11 cellular contexts compared by ENCODE assay signal in genomic region chr3:149618151-149619123, GRCh38. TPM values are rescaled to one million over a fixed set of nuclear protein-coding genes. Genes with fewer than 3 reads are reported as not detected.
A peak's percentile ranks its signal among the peaks of the same experiment; 100 is the strongest.
DNase-seq lines count a peak whose midpoint lies in the region; ATAC-seq and TF ChIP-seq lines count a peak whose summit lies in the region.
"Had no signal": no experiment of that assay in that cellular context is flagged by ENCODE, and none has a peak within 500 bp of the region (broad histone marks: within the 10 kb centered on the region; RNA-seq: fewer than 3 reads in every experiment).

No MANE protein-coding gene starts in this region.

- no peaks in the 10 kb centered on the region for H3K9me3 Mint-ChIP-seq in natural killer cell treated with Interleukin-12 subunit alpha and Interleukin-12 subunit beta and Interleukin-15 and Interleukin-18, amount 100 ng/mL, for 72 hours
- H3K9me3 Mint-ChIP-seq: activated naive CD4-positive, alpha-beta T cell treated with anti-CD3 and anti-CD28 coated beads, Interleukin-2, amount 50 U/mL, for 72 hours; IgD-negative memory B cell had no signal

- H3K4me3 Mint-ChIP-seq in natural killer cell treated with Interleukin-12 subunit alpha and Interleukin-12 subunit beta and Interleukin-15 and Interleukin-18, amount 100 ng/mL, for 72 hours: no peak overlapping the region
- H3K4me3 Mint-ChIP-seq: IgD-negative memory B cell had no signal

- DNase-seq in NCI-H2196 (lab: John Stamatoyannopoulos, UW; ENCODE audit: unreplicated experiment): peak; percentile 53
- DNase-seq in breast epithelium (ENCODE audit: low spot score in 2 of 2): no peak
- DNase-seq in right atrium auricular region (ENCODE audit: low spot score): peak; percentile 62
- DNase-seq in gastrocnemius medialis: no peak
- no peak for DNase-seq in SKM-1 treated with dmso at 0.1 percent for 144 hours (lab: John Stamatoyannopoulos, UW; ENCODE audit: unreplicated experiment)
- no peak for DNase-seq in natural killer cell treated with Interleukin-12 subunit alpha and Interleukin-12 subunit beta and Interleukin-15 and Interleukin-18, amount 100 ng/mL, for 72 hours (ENCODE audit: low spot score)
- DNase-seq: activated CD4-positive, alpha-beta T cell treated with anti-CD3 and anti-CD28 coated beads, Interleukin-2, amount 50 U/mL, for 4 hours had no signal

- H3K27ac Mint-ChIP-seq in natural killer cell treated with Interleukin-12 subunit alpha and Interleukin-12 subunit beta and Interleukin-15 and Interleukin-18, amount 100 ng/mL, for 72 hours: no peak overlapping the region
- H3K27ac Mint-ChIP-seq: activated naive CD4-positive, alpha-beta T cell treated with anti-CD3 and anti-CD28 coated beads, Interleukin-2, amount 50 U/mL, for 72 hours; IgD-negative memory B cell had no signal

- H3K4me3 ChIP-seq in breast epithelium (no peak overlapping the region), right atrium auricular region (no peak overlapping the region), gastrocnemius medialis (no peak overlapping the region)

- in situ Hi-C loops in gastrocnemius medialis (cut with MboI; ENCODE audit: low sequenced_read_pairs in 4 of 4): no loop called here

- H3K27me3 ChIP-seq in breast epithelium: no peaks in the 10 kb centered on the region
- H3K27me3 ChIP-seq in right atrium auricular region: no peaks in the 10 kb centered on the region
- H3K27me3 ChIP-seq in gastrocnemius medialis: no peaks in the 10 kb centered on the region

- TF ChIP-seq CTCF in breast epithelium (IDR thresholded peaks at IDR 0.05): no peak
- TF ChIP-seq CTCF in right atrium auricular region (IDR thresholded peaks at IDR 0.05): no peak
- TF ChIP-seq CTCF in gastrocnemius medialis (IDR thresholded peaks at IDR 0.05 in 4 of 5, conservative IDR thresholded peaks at IDR 0.05 in 1 of 5): no peak

- no peaks in the 10 kb centered on the region for H3K36me3 Mint-ChIP-seq in natural killer cell treated with Interleukin-12 subunit alpha and Interleukin-12 subunit beta and Interleukin-15 and Interleukin-18, amount 100 ng/mL, for 72 hours
- H3K36me3 Mint-ChIP-seq: activated naive CD4-positive, alpha-beta T cell treated with anti-CD3 and anti-CD28 coated beads, Interleukin-2, amount 50 U/mL, for 72 hours; IgD-negative memory B cell had no signal

- no peak for ATAC-seq in gastrocnemius medialis
- ATAC-seq in HG02970 (IDR thresholded peaks at IDR 0.05; ENCODE audit: low FRiP score, unreplicated experiment): no peak
- ATAC-seq in GM21367 (IDR thresholded peaks at IDR 0.05; ENCODE audit: unreplicated experiment): no peak
- ATAC-seq in natural killer cell treated with Interleukin-12 subunit alpha and Interleukin-12 subunit beta and Interleukin-15 and Interleukin-18, amount 100 ng/mL, for 72 hours: no peak
- ATAC-seq: activated naive CD4-positive, alpha-beta T cell treated with anti-CD3 and anti-CD28 coated beads, Interleukin-2, amount 50 U/mL, for 72 hours had no signal

- peaks cover 3 to 20% of the 10 kb centered on the region in 2 donors for H3K4me1 ChIP-seq in breast epithelium
- peaks cover 0 to 74% of the 10 kb centered on the region in 2 donors for H3K4me1 ChIP-seq in right atrium auricular region
- H3K4me1 ChIP-seq in gastrocnemius medialis: peaks cover 14 to 34% of the 10 kb centered on the region in 2 donors

- intact Hi-C loops in breast epithelium (cut with DNase I; ENCODE audit: low total_unique reads): no loop called here
- intact Hi-C loops in gastrocnemius medialis (cut with DNase I; ENCODE audit: low total_unique reads): loop anchor here (5.0 kb wide), 1 partner anchor 39 kb away; the partner anchor contains the start of gene WWTR1

- TF ChIP-seq POLR2A in breast epithelium (IDR thresholded peaks at IDR 0.05) (no peak), gastrocnemius medialis (IDR thresholded peaks at IDR 0.05) (no peak)

- peaks cover 0 to 16% of the 10 kb centered on the region in 2 donors for H3K27me3 Mint-ChIP-seq in natural killer cell treated with Interleukin-12 subunit alpha and Interleukin-12 subunit beta and Interleukin-15 and Interleukin-18, amount 100 ng/mL, for 72 hours

- peak overlapping the region; percentile 59 to 62 for H3K27ac ChIP-seq in breast epithelium
- H3K27ac ChIP-seq in right atrium auricular region: peak overlapping the region; percentile 53 to 71
- H3K27ac ChIP-seq in gastrocnemius medialis: peak overlapping the region in 3 of 4 donors; percentile 3 to 39 (median 28)

- H3K9me3 ChIP-seq in breast epithelium: no peaks in the 10 kb centered on the region
- no peaks in the 10 kb centered on the region for H3K9me3 ChIP-seq in right atrium auricular region
- H3K9me3 ChIP-seq in gastrocnemius medialis: no peaks in the 10 kb centered on the region

- H3K36me3 ChIP-seq in breast epithelium (no peaks in the 10 kb centered on the region), right atrium auricular region (no peaks in the 10 kb centered on the region), gastrocnemius medialis (no peaks in the 10 kb centered on the region)

- peaks cover 7 to 16% of the 10 kb centered on the region in 2 donors for H3K4me1 Mint-ChIP-seq in natural killer cell treated with Interleukin-12 subunit alpha and Interleukin-12 subunit beta and Interleukin-15 and Interleukin-18, amount 100 ng/mL, for 72 hours (ENCODE audit: low read depth in 2 of 2)

RNA-seq across cellular contexts. Expression of gene WWTR1, which starts 39.4 kb away (rescaled TPM):
- total RNA-seq in breast epithelium (10 to 100 TPM; 53.6 to 98.2 (median 91.4) TPM), right atrium auricular region (10 to 100 TPM; 53.4 to 73.1 TPM), gastrocnemius medialis (10 to 100 TPM; 11.3 to 30.7 (median 17.6) TPM)
- 1 to 10 TPM in 1 of 2 donors, under 1 TPM in 1; 0.55 to 6.7 TPM for total RNA-seq in natural killer cell treated with Interleukin-12 subunit alpha and Interleukin-12 subunit beta and Interleukin-15 and Interleukin-18, amount 100 ng/mL, for 72 hours

Comparison
In these comparisons a context has a peak if more than half of its experiments do, and no peak if none do; other contexts are left out.
1. DNase-seq: peak in NCI-H2196 (single experiment) and right atrium auricular region (single experiment); none in breast epithelium (0 of 2), gastrocnemius medialis (0 of 2), SKM-1 treated with dmso at 0.1 percent for 144 hours (single experiment) and natural killer cell treated with Interleukin-12 subunit alpha and Interleukin-12 subunit beta and Interleukin-15 and Interleukin-18, amount 100 ng/mL, for 72 hours (single experiment).
2. Peak in every context shown above with its lines, with median percentiles within 50 percentile points of each other: H3K27ac ChIP-seq.